In the genomic region with DNA sequence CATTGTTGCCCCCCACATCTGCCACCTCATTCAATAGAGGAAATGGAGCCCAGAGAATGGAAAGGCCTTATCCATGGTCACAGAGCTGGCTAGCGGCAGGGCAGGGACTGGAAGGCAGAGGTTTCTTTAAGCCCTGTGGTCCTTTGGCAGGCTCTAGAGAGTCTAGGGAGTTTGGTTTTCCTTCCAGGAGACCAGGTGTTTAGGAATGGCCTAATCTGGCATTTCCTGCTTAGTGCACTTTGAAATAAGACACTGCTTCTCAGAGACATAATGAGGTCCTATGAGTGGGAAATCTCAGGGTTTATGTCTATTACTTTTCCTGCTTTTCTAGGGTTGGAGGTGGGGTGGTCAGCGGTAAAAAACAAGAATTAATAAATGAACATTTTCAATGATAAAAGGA, we compare ENCODE assay signal across 14 cellular contexts. TPM values are rescaled to one million over a fixed set of nuclear protein-coding genes. Genes with fewer than 3 reads are reported as not detected.
DNase-seq lines count a peak whose midpoint lies in the region; ATAC-seq and TF ChIP-seq lines count a peak whose summit lies in the region.
"Had no signal": no experiment of that assay in that cellular context is flagged by ENCODE, and none has a peak within 500 bp of the region (broad histone marks: within the 10 kb centered on the region; RNA-seq: fewer than 3 reads in every experiment).

No MANE protein-coding gene starts in this region.

- no peak overlapping the region for H4K5ac ChIP-seq in mesendoderm (ENCODE audit: low read length)

- no peak overlapping the region for H2BK5ac ChIP-seq in mesendoderm (ENCODE audit: low read length)

- no peak overlapping the region for H4K8ac ChIP-seq in mesendoderm (ENCODE audit: low read depth, low read length)

- H3K4me2 ChIP-seq in mesendoderm (ENCODE audit: low read length), result no peak overlapping the region

- DNase-seq in left ventricle myocardium inferior (no peak), heart right ventricle (no peak), breast epithelium (ENCODE audit: low spot score in 2 of 2) (no peak), mesendoderm (peak; percentile 55), islet precursor cell (no peak)
- no peak for DNase-seq in stimulated activated CD4-positive, alpha-beta T cell treated with anti-CD3 and anti-CD28 coated beads, Interleukin-4, amount 100 ng/mL, for 1 hour
- DNase-seq: CD8-positive, alpha-beta T cell; midbrain; NCI-H1436 treated with DMSO at 0.1 percent for 48 hours; retina; SW 1271 had no signal

- H3K79me2 ChIP-seq in mesendoderm (ENCODE audit: control insufficient read depth, insufficient read depth, low read length), result peaks cover 6% of the 10 kb centered on the region

- H3K4me3 ChIP-seq in left ventricle myocardium inferior, result no peak overlapping the region
- H3K4me3 ChIP-seq in heart right ventricle, result no peak overlapping the region
- no peak overlapping the region for H3K4me3 ChIP-seq in breast epithelium
- no peak overlapping the region for H3K4me3 ChIP-seq in mesendoderm (ENCODE audit: low read length)
- H3K4me3 ChIP-seq: thoracic aorta had no signal

- no peak overlapping the region for H2BK15ac ChIP-seq in mesendoderm (replicated peaks; ENCODE audit: low read depth)

- 92 to 95% methylated on average over 2 of the region's 2 CpGs for WGBS in heart right ventricle, 2 donors
- WGBS in mesendoderm (ENCODE audit: extremely low coverage, insufficient coverage, low lambda C conversion rate), result no CpG with 5 or more reads among the region's 2 CpGs

- intact Hi-C loops in left ventricle myocardium inferior (cut with micrococcal nuclease) (no loop called here), heart right ventricle (cut with DNase I) (no loop called here), breast epithelium (cut with DNase I; ENCODE audit: low total_unique reads) (loop anchor here (5.0 to 10.0 kb wide), 2 partner anchors 1132 to 1535 kb away; a partner anchor contains a TSS)

- H3K27ac ChIP-seq in left ventricle myocardium inferior (replicated peaks) (peak overlapping the region; percentile 55), heart right ventricle (peak overlapping the region in 3 of 10 donors; percentile 2 to 51 (median 17)), breast epithelium (peak overlapping the region; percentile 92 to 93), mesendoderm (ENCODE audit: low read depth, low read length) (peak overlapping the region; percentile 0)

- H3K79me1 ChIP-seq in mesendoderm (ENCODE audit: low read length), result peaks cover 7% of the 10 kb centered on the region

- H2BK120ac ChIP-seq in mesendoderm (ENCODE audit: low read depth, low read length), result no peak overlapping the region

- H3K9me3 ChIP-seq in left ventricle myocardium inferior (replicated peaks) (no peaks in the 10 kb centered on the region), heart right ventricle (no peaks in the 10 kb centered on the region), breast epithelium (no peaks in the 10 kb centered on the region)
- H3K9me3 ChIP-seq: thoracic aorta had no signal

- H3K56ac ChIP-seq in mesendoderm (ENCODE audit: low read length), result peak overlapping the region; percentile 56

- no peaks in the 10 kb centered on the region for H3K36me3 ChIP-seq in left ventricle myocardium inferior
- peaks cover 0 to 18% (median 0%) of the 10 kb centered on the region in 9 donors for H3K36me3 ChIP-seq in heart right ventricle
- H3K36me3 ChIP-seq in breast epithelium, result no peaks in the 10 kb centered on the region
- H3K36me3 ChIP-seq in mesendoderm (ENCODE audit: control insufficient read depth, insufficient read depth, low read length), result no peaks in the 10 kb centered on the region

- H2AK5ac ChIP-seq in mesendoderm (ENCODE audit: low read length), result no peak overlapping the region

- H3K23ac ChIP-seq in mesendoderm (ENCODE audit: low read length), result peak overlapping the region; percentile 24

- TF ChIP-seq CTCF in left ventricle myocardium inferior (IDR thresholded peaks at IDR 0.05; ENCODE audit: borderline replicate concordance), result no peak
- no peak for TF ChIP-seq CTCF in heart right ventricle (IDR thresholded peaks at IDR 0.05)
- TF ChIP-seq CTCF in breast epithelium (IDR thresholded peaks at IDR 0.05), result no peak

- TF ChIP-seq POLR2A in breast epithelium (IDR thresholded peaks at IDR 0.05), result no peak

- H3K4ac ChIP-seq in mesendoderm (ENCODE audit: low read depth, low read length), result no peak overlapping the region

- H3K4me1 ChIP-seq in left ventricle myocardium inferior (peaks cover 54% of the 10 kb centered on the region), heart right ventricle (peaks cover 8 to 52% (median 29%) of the 10 kb centered on the region in 9 donors), breast epithelium (peaks cover 15 to 21% of the 10 kb centered on the region in 2 donors), mesendoderm (ENCODE audit: control insufficient read depth, low read depth, low read length) (peaks cover 13% of the 10 kb centered on the region)

- H3K27me3 ChIP-seq in left ventricle myocardium inferior (ENCODE audit: low read depth) (no peaks in the 10 kb centered on the region), heart right ventricle (no peaks in the 10 kb centered on the region), breast epithelium (no peaks in the 10 kb centered on the region), mesendoderm (ENCODE audit: insufficient read depth, low read length, poor library complexity) (no peaks in the 10 kb centered on the region)

- H3K9ac ChIP-seq in mesendoderm (ENCODE audit: low read length), result peak overlapping the region; percentile 29

- no peak overlapping the region for H3K18ac ChIP-seq in mesendoderm (ENCODE audit: low read length)

- ATAC-seq in heart right ventricle (no peak), GM21786 (IDR thresholded peaks at IDR 0.05; ENCODE audit: unreplicated experiment) (no peak), HG02759 (IDR thresholded peaks at IDR 0.05; ENCODE audit: unreplicated experiment) (no peak)
- ATAC-seq: CD8-positive, alpha-beta T cell had no signal

RNA-seq across cellular contexts. Expression of a gene that starts 6.1 kb away (rescaled TPM):
- 6.4 TPM for total RNA-seq in left ventricle myocardium inferior
- total RNA-seq in heart right ventricle, result 10 to 100 TPM in 1 of 10 donors, 1 to 10 TPM in 9; 2.8 to 10.2 (median 5.8) TPM
- 10 to 100 TPM in 1 of 2 donors, 1 to 10 TPM in 1; 5.0 to 11.9 TPM for polyA plus RNA-seq in heart right ventricle
- total RNA-seq in breast epithelium, result 10 to 100 TPM; 13.4 to 19.8 (median 16.2) TPM
- 23.5 TPM for polyA plus RNA-seq in mesendoderm (2013, experiment 1 of 2)
- polyA plus RNA-seq in mesendoderm (2013, experiment 2 of 2), result 23.3 TPM

RNA-seq across cellular contexts. Expression of a gene that starts 17.3 kb away (rescaled TPM):
- total RNA-seq in left ventricle myocardium inferior, result 13.2 TPM
- total RNA-seq in heart right ventricle, result 10 to 100 TPM in 8 of 10 donors, 1 to 10 TPM in 2; 7.5 to 16.0 (median 11.8) TPM
- polyA plus RNA-seq in heart right ventricle, result 10 to 100 TPM; 10.2 to 17.6 TPM
- 10 to 100 TPM; 26.9 to 37.6 (median 29.2) TPM for total RNA-seq in breast epithelium
- 9.5 TPM for polyA plus RNA-seq in mesendoderm (2013, experiment 1 of 2)
- 8.5 TPM for polyA plus RNA-seq in mesendoderm (2013, experiment 2 of 2)

RNA-seq across cellular contexts. Expression of a gene that starts 32.6 kb away (rescaled TPM):
- total RNA-seq in left ventricle myocardium inferior (6.7 TPM), heart right ventricle (10 to 100 TPM in 3 of 10 donors, 1 to 10 TPM in 7; 6.5 to 12.9 (median 9.1) TPM), breast epithelium (10 to 100 TPM; 23.9 to 42.4 (median 39.0) TPM)
- 10 to 100 TPM in 1 of 2 donors, 1 to 10 TPM in 1; 5.3 to 41.0 TPM for polyA plus RNA-seq in heart right ventricle
- polyA plus RNA-seq in mesendoderm (2013, experiment 1 of 2), result 3.3 TPM
- 2.9 TPM for polyA plus RNA-seq in mesendoderm (2013, experiment 2 of 2)

RNA-seq across cellular contexts. Expression of a gene that starts 52.2 kb away (rescaled TPM):
- total RNA-seq in left ventricle myocardium inferior, result 8.7 TPM
- 1 to 10 TPM in 4 of 10 donors, under 1 TPM in 4, not detected in 2; 0.19 to 4.3 (median 1.0) TPM for total RNA-seq in heart right ventricle
- 1 to 10 TPM in 1 of 2 donors, under 1 TPM in 1; 0.42 to 1.9 TPM for polyA plus RNA-seq in heart right ventricle
- total RNA-seq in breast epithelium, result 1 to 10 TPM in 1 of 3 donors, under 1 TPM in 2; 0.29 to 1.8 (median 0.33) TPM
- 0.98 TPM for polyA plus RNA-seq in mesendoderm (2013, experiment 1 of 2)
- polyA plus RNA-seq in mesendoderm (2013, experiment 2 of 2), result 0.90 TPM
